Comparison of ENCODE assay signal across 1 cellular context in the genomic region with DNA sequence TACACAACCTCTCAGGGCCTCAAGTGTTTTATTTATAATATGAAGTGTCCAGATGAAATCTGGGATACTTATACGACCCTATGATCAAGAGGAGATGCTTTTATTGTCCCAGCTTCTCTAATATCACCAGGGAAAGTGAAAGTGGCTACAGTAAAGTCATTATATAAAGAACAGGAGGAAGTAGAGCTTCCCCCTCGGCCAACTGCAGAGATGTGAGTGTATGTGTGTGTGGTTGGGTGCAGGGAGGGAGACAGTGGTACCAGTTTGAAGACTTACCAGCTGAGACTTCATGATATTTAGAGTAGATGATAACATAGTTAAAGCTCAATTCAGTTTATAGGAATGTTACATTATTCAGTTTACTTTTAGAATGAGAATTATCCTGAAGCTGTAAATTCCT.
TF ChIP-seq lines count a peak whose summit lies in the region.

No MANE protein-coding gene starts in this region.

TF ChIP-seq in endothelial cell of umbilical vein, 7 proteins besides CTCF, POLR2A, EP300 and RAD21 (continued from another document):
- no peak for TF ChIP-seq GATA2 (IDR thresholded peaks at IDR 0.05; ENCODE audit: insufficient read depth, insufficient read length, low read depth, low read length)
- no peak for TF ChIP-seq FOS (IDR thresholded peaks at IDR 0.05; ENCODE audit: borderline replicate concordance, insufficient read depth, low read length)
